In the genomic region with DNA sequence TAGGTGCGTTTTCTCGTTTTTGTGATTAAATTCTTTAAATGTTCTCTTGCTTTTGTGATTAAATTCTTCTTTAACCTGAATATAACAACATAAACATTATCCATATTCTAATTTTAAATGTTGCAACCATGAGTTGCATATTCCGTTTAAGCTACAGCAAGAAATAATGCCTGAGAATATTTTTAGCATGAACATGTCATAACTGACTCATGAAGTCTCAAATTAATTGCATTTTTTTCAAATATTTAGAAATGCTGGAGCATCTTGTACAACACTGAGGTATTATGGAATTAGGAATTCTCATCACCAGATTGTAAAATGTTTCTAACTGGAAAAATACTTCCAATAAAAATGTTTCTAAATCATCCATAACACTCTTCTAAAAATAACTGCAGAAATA, we compare ENCODE assay signal across 1 cellular context.
TF ChIP-seq lines count a peak whose summit lies in the region.

No MANE protein-coding gene starts in this region.

TF ChIP-seq in HepG2, 621 proteins besides CTCF, POLR2A, EP300 and RAD21 (continued from another document):
- TF ChIP-seq, protein P1, sequence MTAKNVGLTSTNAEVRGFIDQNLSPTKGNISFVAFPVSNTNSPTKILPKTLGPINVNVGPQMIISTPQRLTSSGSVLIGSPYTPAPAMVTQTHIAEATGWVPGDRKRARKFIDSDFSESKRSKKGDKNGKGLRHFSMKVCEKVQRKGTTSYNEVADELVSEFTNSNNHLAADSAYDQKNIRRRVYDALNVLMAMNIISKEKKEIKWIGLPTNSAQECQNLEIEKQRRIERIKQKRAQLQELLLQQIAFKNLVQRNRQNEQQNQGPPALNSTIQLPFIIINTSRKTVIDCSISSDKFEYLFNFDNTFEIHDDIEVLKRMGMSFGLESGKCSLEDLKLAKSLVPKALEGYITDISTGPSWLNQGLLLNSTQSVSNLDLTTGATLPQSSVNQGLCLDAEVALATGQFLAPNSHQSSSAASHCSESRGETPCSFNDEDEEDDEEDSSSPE (CRISPR knock-in tag; IDR thresholded peaks at IDR 0.05) = no peak
- TF ChIP-seq KDM1A (CRISPR knock-in tag; IDR thresholded peaks at IDR 0.05) = no peak
- no peak for TF ChIP-seq GATAD2A (CRISPR knock-in tag; IDR thresholded peaks at IDR 0.05)
- no peak for TF ChIP-seq SNAI1 (CRISPR knock-in tag; IDR thresholded peaks at IDR 0.05; ENCODE audit: borderline replicate concordance)
- no peak for TF ChIP-seq ZNF382 (CRISPR knock-in tag; IDR thresholded peaks at IDR 0.05; ENCODE audit: borderline replicate concordance)
- no peak for TF ChIP-seq NR2F1 (CRISPR knock-in tag; IDR thresholded peaks at IDR 0.05)
- TF ChIP-seq STAG1 (CRISPR knock-in tag; IDR thresholded peaks at IDR 0.05) = no peak
- TF ChIP-seq MLLT10 (CRISPR knock-in tag; IDR thresholded peaks at IDR 0.05) = no peak
- TF ChIP-seq ZUFSP (CRISPR knock-in tag; IDR thresholded peaks at IDR 0.05; ENCODE audit: borderline replicate concordance) = no peak
- TF ChIP-seq ZNF775 (CRISPR knock-in tag; IDR thresholded peaks at IDR 0.05; ENCODE audit: borderline replicate concordance) = no peak
- no peak for TF ChIP-seq SRSF4 (IDR thresholded peaks at IDR 0.05; ENCODE audit: low read depth, low read length, poor library complexity, severe bottlenecking)
